Comparison of ENCODE assay signal across 2 cellular contexts in the genomic region with DNA sequence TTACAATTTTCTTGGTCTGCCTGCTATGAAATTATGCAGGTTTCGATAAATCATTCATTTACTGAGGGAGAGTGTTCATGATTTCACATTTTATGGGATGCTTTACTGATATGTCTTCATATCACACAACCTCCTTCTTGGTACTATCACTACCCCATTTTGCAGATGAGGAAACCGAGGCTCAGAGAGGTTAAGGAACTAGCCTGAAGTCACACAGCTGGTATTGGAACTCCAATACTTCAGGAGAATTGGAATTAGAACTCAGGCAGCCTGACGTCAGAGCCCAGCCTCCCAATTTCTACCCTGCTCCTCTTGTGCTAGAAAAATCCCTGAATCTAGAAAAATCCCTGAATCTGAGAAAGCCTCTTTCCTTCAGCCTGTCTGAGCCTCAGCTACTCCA.
TF ChIP-seq lines count a peak whose summit lies in the region.

No MANE protein-coding gene starts in this region.

TF ChIP-seq in HepG2, 621 proteins besides CTCF, POLR2A, EP300 and RAD21:
- no peak for TF ChIP-seq SNAI1 (CRISPR knock-in tag; IDR thresholded peaks at IDR 0.05; ENCODE audit: borderline replicate concordance)
- TF ChIP-seq NCOA1 (CRISPR knock-in tag; IDR thresholded peaks at IDR 0.05), result no peak
- no peak for TF ChIP-seq CHCHD3 (CRISPR knock-in tag; IDR thresholded peaks at IDR 0.05)
- TF ChIP-seq SP1 (IDR thresholded peaks at IDR 0.05), result no peak
- no peak for TF ChIP-seq SP1 (CRISPR knock-in tag; IDR thresholded peaks at IDR 0.05)
- TF ChIP-seq ZNF572 (CRISPR knock-in tag; IDR thresholded peaks at IDR 0.05), result no peak
- no peak for TF ChIP-seq POGK (CRISPR knock-in tag; conservative IDR thresholded peaks at IDR 0.05)
- no peak for TF ChIP-seq ZBTB2 (CRISPR knock-in tag; IDR thresholded peaks at IDR 0.05; ENCODE audit: low read depth)
- TF ChIP-seq ZNF629 (CRISPR knock-in tag; conservative IDR thresholded peaks at IDR 0.05), result 0 out of 2 replicates have a peak, but pooled peaks have one; percentile 25
- no peak for TF ChIP-seq ZFP36 (IDR thresholded peaks at IDR 0.05; ENCODE audit: borderline replicate concordance, low read depth, low read length, partially characterized antibody)
- TF ChIP-seq ZNF768 (CRISPR knock-in tag; IDR thresholded peaks at IDR 0.05), result peak; percentile 63; the same call in 1 of the 2 replicates
- TF ChIP-seq PLSCR1 (CRISPR knock-in tag; IDR thresholded peaks at IDR 0.05; ENCODE audit: borderline replicate concordance), result no peak

TF ChIP-seq in H1, 55 proteins besides CTCF, POLR2A, EP300 and RAD21:
- TF ChIP-seq SUZ12 (IDR thresholded peaks at IDR 0.05; ENCODE audit: low read length), result no peak
- no peak for TF ChIP-seq SIN3A (conservative IDR thresholded peaks at IDR 0.05 in 1 of 2, IDR thresholded peaks at IDR 0.05 in 1 of 2; ENCODE audit: low read depth in 1 of 2, low read length in 2 of 2)
- peak; percentile 87; the same call in 1 of the 2 replicates for TF ChIP-seq KDM1A (IDR thresholded peaks at IDR 0.05; ENCODE audit: borderline replicate concordance, low read length)
- no peak for TF ChIP-seq EZH2 (IDR thresholded peaks at IDR 0.05; ENCODE audit: low read depth, low read length, severe bottlenecking)
- no peak for TF ChIP-seq KDM4A (IDR thresholded peaks at IDR 0.05; ENCODE audit: low read depth, low read length, severe bottlenecking)
- TF ChIP-seq PHF8 (conservative IDR thresholded peaks at IDR 0.05; ENCODE audit: low read depth, low read length), result no peak
